ENCODE assay signal across 19 cellular contexts in genomic region chr11:97746832-97747231, GRCh38.
"Had no signal": no experiment of that assay in that cellular context is flagged by ENCODE, and none has a peak within 500 bp of the region (broad histone marks: within the 10 kb centered on the region; RNA-seq: fewer than 3 reads in every experiment).

No MANE protein-coding gene starts in this region.

- H3K27ac ChIP-seq: colonic mucosa, dorsolateral prefrontal cortex, epithelial cell of prostate, gastroesophageal sphincter, heart left ventricle, right lobe of liver, skin epidermis, tibial artery had no signal

- H3K36me3 ChIP-seq: colonic mucosa, gastroesophageal sphincter, heart left ventricle, right lobe of liver, tibial artery had no signal

- H3K27me3 ChIP-seq: colonic mucosa, dorsolateral prefrontal cortex, gastroesophageal sphincter, heart left ventricle, right lobe of liver, tibial artery had no signal

- DNase-seq: activated B cell treated with CpG ODN at 0.5 μM for 24 hours; activated CD4-positive, alpha-beta memory T cell treated with anti-CD3 and anti-CD28 coated beads for 36 hours; activated CD4-positive, alpha-beta T cell treated with anti-CD3 and anti-CD28 coated beads for 4 hours; activated naive CD4-positive, alpha-beta T cell treated with anti-CD3 and anti-CD28 coated beads for 36 hours; activated naive CD8-positive, alpha-beta T cell treated with anti-CD3 and anti-CD28 coated beads, Interleukin-2, amount 10 ng/mL, durations not matched to agents 7 days and 5 days; activated T-cell treated with anti-CD3 and anti-CD28 coated beads, Interleukin-2, amount 50 U/mL, for 48 hours; amniotic stem cell; colonic mucosa; dorsolateral prefrontal cortex; endodermal cell; heart left ventricle; right lobe of liver; stimulated activated CD4-positive, alpha-beta T cell treated with anti-CD3 and anti-CD28 coated beads, Interleukin-2, amount 100 ng/mL, for 24 hours; stimulated activated naive CD8-positive, alpha-beta T cell treated with anti-CD3 and anti-CD28 coated beads, Interleukin-15, amount 100 ng/mL, for 72 hours; T-helper 9 cell; tibial artery had no signal

- H3K9me3 ChIP-seq: gastroesophageal sphincter, right lobe of liver, tibial artery had no signal

- H3K4me3 ChIP-seq: colonic mucosa, dorsolateral prefrontal cortex, gastroesophageal sphincter, heart left ventricle, right lobe of liver, skin epidermis, tibial artery had no signal

- H3K4me1 ChIP-seq: colonic mucosa, gastroesophageal sphincter, right lobe of liver, tibial artery had no signal
